Comparison of ENCODE assay signal across 28 cellular contexts in the genomic region with DNA sequence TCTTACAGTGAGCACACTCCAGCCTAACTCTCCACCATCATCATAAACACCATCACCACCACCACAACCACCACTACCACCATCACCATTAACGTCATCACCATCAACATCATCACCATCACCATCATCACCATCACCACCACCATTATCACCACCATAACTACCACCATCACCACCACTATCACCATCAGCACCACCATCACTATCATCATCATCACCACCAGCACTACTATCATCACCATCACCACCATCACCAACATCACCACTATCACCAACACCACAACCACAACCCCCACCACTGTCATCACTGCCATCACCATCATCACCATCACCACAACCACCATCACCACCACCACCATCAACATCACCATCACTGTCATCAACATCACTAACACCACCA.
DNase-seq lines count a peak whose midpoint lies in the region; ATAC-seq, FAIRE-seq and TF ChIP-seq lines count a peak whose summit lies in the region.
"Had no signal": no experiment of that assay in that cellular context is flagged by ENCODE, and none has a peak within 500 bp of the region (broad histone marks: within the 10 kb centered on the region; RNA-seq: fewer than 3 reads in every experiment).

No MANE protein-coding gene starts in this region.

- H3K9ac ChIP-seq in HepG2 (ENCODE audit: insufficient read depth, low read depth, low read length) (no peak overlapping the region), H1 (replicated peaks in 1 of 4; ENCODE audit: extremely low read depth in 1 of 4, low read depth in 3 of 4, low read length in 3 of 4) (no peak overlapping the region), trophoblast cell (ENCODE audit: low read length) (no peak overlapping the region)

- H3K79me2 ChIP-seq in HepG2 (ENCODE audit: insufficient read depth, low read length) (no peaks in the 10 kb centered on the region), H1 (ENCODE audit: control insufficient read depth in 1 of 2, insufficient read depth in 2 of 2, low read length in 2 of 2) (no peaks in the 10 kb centered on the region), trophoblast cell (ENCODE audit: control insufficient read depth, insufficient read depth, low read length, poor library complexity) (no peaks in the 10 kb centered on the region)

- H3K36me3 Mint-ChIP-seq in activated naive CD8-positive, alpha-beta T cell treated with anti-CD3 and anti-CD28 coated beads for 36 hours, result no peaks in the 10 kb centered on the region
- H3K36me3 Mint-ChIP-seq: CD14-positive monocyte; CD4-positive, alpha-beta memory T cell; CD4-positive, CD25-positive, alpha-beta regulatory T cell; CD8-positive, alpha-beta memory T cell had no signal

- H2BK15ac ChIP-seq in H1 (ENCODE audit: low read length), result no peak overlapping the region

- no peak for TF ChIP-seq EP300 in HepG2 (IDR thresholded peaks at IDR 0.05; ENCODE audit: low read depth in 2 of 2, low read length in 2 of 2)
- no peak for TF ChIP-seq EP300 in HepG2 (CRISPR knock-in tag; IDR thresholded peaks at IDR 0.05; ENCODE audit: borderline replicate concordance)
- no peak for TF ChIP-seq EP300 in H1 (IDR thresholded peaks at IDR 0.05; ENCODE audit: borderline replicate concordance in 1 of 2, low read depth in 2 of 2, low read length in 2 of 2)

- H3K27ac Mint-ChIP-seq in activated naive CD8-positive, alpha-beta T cell treated with anti-CD3 and anti-CD28 coated beads for 36 hours, result no peak overlapping the region
- H3K27ac Mint-ChIP-seq: B cell; CD14-positive monocyte; CD4-positive, alpha-beta memory T cell; CD4-positive, CD25-positive, alpha-beta regulatory T cell; CD8-positive, alpha-beta memory T cell had no signal

- 6% methylated on average over 1 of the region's 1 CpG for WGBS in HepG2 (ENCODE audit: low lambda C conversion rate)
- WGBS in right lobe of liver (ENCODE audit: insufficient coverage, low coverage, low lambda C conversion rate, missing lambda C conversion rate), result 36% methylated on average over 1 of the region's 1 CpG
- 80% methylated on average over 1 of the region's 1 CpG; no CpG with 5 or more reads in 1 of the 2 experiments for WGBS in H1 (ENCODE audit: extremely low coverage in 1 of 2, insufficient coverage in 1 of 2, insufficient read length in 1 of 2, insufficient replicate concordance in 2 of 2, low coverage in 1 of 2, low lambda C conversion rate in 2 of 2, missing lambda C conversion rate in 1 of 2), 2 experiments
- WGBS in trophoblast cell (ENCODE audit: extremely low coverage, insufficient coverage, insufficient read length), result no CpG with 5 or more reads among the region's 1 CpG
- WGBS in adrenal gland, 4 donors, result 67 to 73% (median 71%) methylated on average over 1 of the region's 1 CpG

- H3K27ac ChIP-seq in HepG2 (ENCODE audit: extremely low read length, insufficient read depth, low read length) (no peak overlapping the region), right lobe of liver (no peak overlapping the region), HEK293 (ENCODE audit: extremely low read depth, low read depth, low read length) (no peak overlapping the region), H1 (ENCODE audit: low read depth, low read length) (no peak overlapping the region), trophoblast cell (ENCODE audit: low read depth, low read length) (no peak overlapping the region), adrenal gland (no peak overlapping the region), uterus (no peak overlapping the region)
- H3K27ac ChIP-seq: 22Rv1, A549 had no signal

- no peak overlapping the region for H4K8ac ChIP-seq in H1 (ENCODE audit: extremely low read depth, insufficient read depth, low read length)
- H4K8ac ChIP-seq in trophoblast cell (ENCODE audit: low read depth, low read length), result no peak overlapping the region

- TF ChIP-seq RAD21 in HepG2 (CRISPR knock-in tag; IDR thresholded peaks at IDR 0.05) (no peak), H1 (IDR thresholded peaks at IDR 0.05 in 1 of 2, conservative IDR thresholded peaks at IDR 0.05 in 1 of 2; ENCODE audit: low read depth in 2 of 2, low read length in 2 of 2) (no peak)

- no peak overlapping the region for H2BK120ac ChIP-seq in H1 (replicated peaks; ENCODE audit: low read depth, low read length)
- no peak overlapping the region for H2BK120ac ChIP-seq in trophoblast cell (ENCODE audit: insufficient read depth, low read length, poor library complexity)

- no peak overlapping the region for H2BK20ac ChIP-seq in H1 (ENCODE audit: low read length)

- BruUV-seq in HepG2 (replicated peaks; lab: Mats Ljungman, UMichigan), result no TSS peak

- H3K4me2 ChIP-seq in HepG2 (ENCODE audit: low read depth, low read length) (no peak overlapping the region), H1 (ENCODE audit: insufficient read depth in 1 of 2, low read depth in 2 of 2, low read length in 2 of 2) (no peak overlapping the region), trophoblast cell (ENCODE audit: low read length) (no peak overlapping the region)
- H3K4me2 ChIP-seq: A549 had no signal

- no peaks in the 10 kb centered on the region for H3K79me1 ChIP-seq in H1 (ENCODE audit: low read depth, low read length)
- no peaks in the 10 kb centered on the region for H3K79me1 ChIP-seq in trophoblast cell (ENCODE audit: low read length)

- H2BK5ac ChIP-seq in H1 (ENCODE audit: low read depth, low read length) (no peak overlapping the region), trophoblast cell (ENCODE audit: low read depth, low read length, poor library complexity) (no peak overlapping the region)

- H3K23ac ChIP-seq in H1 (ENCODE audit: insufficient read length) (no peak overlapping the region), trophoblast cell (ENCODE audit: low read length) (no peak overlapping the region)

- TF ChIP-seq POLR2A in HepG2 (IDR thresholded peaks at IDR 0.05; ENCODE audit: insufficient read depth in 1 of 2, low read depth in 2 of 2, low read length in 2 of 2) (no peak), right lobe of liver (IDR thresholded peaks at IDR 0.05) (no peak), H1 (IDR thresholded peaks at IDR 0.05; ENCODE audit: control extremely low read depth in 1 of 2, low read depth in 2 of 2, low read length in 2 of 2) (no peak), adrenal gland (IDR thresholded peaks at IDR 0.05) (no peak), uterus (IDR thresholded peaks at IDR 0.05) (no peak)

- CTCF ChIA-PET in HepG2 (lab: Yijun Ruan, JAX; ENCODE audit: low intra/inter-chr PET ratio, low total read pairs), result no interaction called here
- CTCF ChIA-PET in HEK293 (lab: Yijun Ruan, JAX), result no interaction called here
- CTCF ChIA-PET in H1 (lab: Charles Lee; ENCODE audit: partially characterized antibody), result no interaction called here

- TF ChIP-seq CTCF in HepG2 (CRISPR knock-in tag; IDR thresholded peaks at IDR 0.05) (no peak), right lobe of liver (IDR thresholded peaks at IDR 0.05) (no peak), HEK293 (tag by site-specific recombination; IDR thresholded peaks at IDR 0.05) (no peak; the same call in 1 of the 2 replicates), H1 (IDR thresholded peaks at IDR 0.05; ENCODE audit: control extremely low read depth in 1 of 3, insufficient read depth in 1 of 3, low read depth in 1 of 3, low read length in 3 of 3) (no peak), adrenal gland (IDR thresholded peaks at IDR 0.05) (no peak), uterus (IDR thresholded peaks at IDR 0.05) (no peak)

- H3K27me3 ChIP-seq in HepG2 (ENCODE audit: control insufficient read depth in 1 of 2, insufficient read depth in 2 of 2, low read length in 2 of 2) (peaks cover 0 to 2% of the 10 kb centered on the region in 2 experiments; a peak in 1 of 5 replicates), right lobe of liver (no peaks in the 10 kb centered on the region), H1 (replicated peaks in 1 of 4; ENCODE audit: control insufficient read depth in 3 of 4, extremely low read depth in 1 of 4, insufficient read depth in 3 of 4, low read length in 3 of 4) (no peaks in the 10 kb centered on the region), trophoblast cell (ENCODE audit: insufficient read depth, low read length) (no peaks in the 10 kb centered on the region), adrenal gland (no peaks in the 10 kb centered on the region), uterus (no peaks in the 10 kb centered on the region)

- H3K9me3 ChIP-seq in HepG2 (ENCODE audit: low read length), result no peaks in the 10 kb centered on the region
- no peaks in the 10 kb centered on the region for H3K9me3 ChIP-seq in right lobe of liver
- no peaks in the 10 kb centered on the region for H3K9me3 ChIP-seq in HEK293 (ENCODE audit: control insufficient read depth, insufficient read depth, low read depth, low read length)
- no peaks in the 10 kb centered on the region; a peak in 1 of 4 replicates for H3K9me3 ChIP-seq in H1 (ENCODE audit: insufficient read depth in 2 of 2, low read depth in 1 of 2, low read length in 1 of 2)
- H3K9me3 ChIP-seq in trophoblast cell (ENCODE audit: insufficient read depth, low read depth, low read length), result peaks cover 11% of the 10 kb centered on the region
- no peaks in the 10 kb centered on the region for H3K9me3 ChIP-seq in adrenal gland (replicated peaks in 1 of 3)
- no peaks in the 10 kb centered on the region for H3K9me3 ChIP-seq in uterus
- H3K9me3 ChIP-seq: A549 had no signal

- intact Hi-C loops in HepG2 (cut with micrococcal nuclease; ENCODE audit: unreplicated experiment), result no loop called here
- intact Hi-C loops in right lobe of liver (cut with DNase I), result no loop called here
- intact Hi-C loops in adrenal gland (cut with DNase I), result no loop called here
- intact Hi-C loops in uterus (cut with DNase I; ENCODE audit: low total_unique reads), result no loop called here

- H4K12ac ChIP-seq in trophoblast cell (ENCODE audit: low read depth, low read length), result no peak overlapping the region

- DNase-seq in HepG2 (ENCODE audit: low spot score) (no peak), right lobe of liver (no peak), H1 (ENCODE audit: low read depth in 1 of 2, low spot score in 2 of 2) (no peak), trophoblast cell (no peak), adrenal gland (no peak), uterus (no peak)
- no peak for DNase-seq in activated naive CD8-positive, alpha-beta T cell treated with anti-CD3 and anti-CD28 coated beads for 36 hours
- DNase-seq: AML-193; C1 segment of cervical spinal cord; CD4-positive, alpha-beta memory T cell; CD4-positive, CD25-positive, alpha-beta regulatory T cell; CD8-positive, alpha-beta memory T cell; COR-L47; DMS 273 treated with DMSO at 0.1 percent for 48 hours; DMS153; DMS53; DMS79; DND-41; EL; GDM1 had no signal

- no peak overlapping the region for H4K5ac ChIP-seq in H1 (ENCODE audit: insufficient read length, low read depth, low read length)

- no peak overlapping the region for H3K18ac ChIP-seq in H1 (ENCODE audit: extremely low read depth, low read length)
- H3K18ac ChIP-seq in trophoblast cell (ENCODE audit: low read length), result no peak overlapping the region

- H3K4ac ChIP-seq in H1 (replicated peaks; ENCODE audit: insufficient read length, low read depth, low read length), result no peak overlapping the region
- H3K4ac ChIP-seq in trophoblast cell (ENCODE audit: low read depth, low read length), result no peak overlapping the region

- POLR2A ChIA-PET in HepG2 (lab: Yijun Ruan, JAX), result no interaction called here
- POLR2A ChIA-PET in HEK293 (lab: Yijun Ruan, JAX), result no interaction called here
- POLR2A ChIA-PET in H1 (lab: Charles Lee; ENCODE audit: partially characterized antibody), result no interaction called here

- ATAC-seq in HepG2 (no peak), right lobe of liver (no peak)
- ATAC-seq: A549, GM12878 had no signal

- peaks cover 2% of the 10 kb centered on the region for H3K9me3 Mint-ChIP-seq in activated naive CD8-positive, alpha-beta T cell treated with anti-CD3 and anti-CD28 coated beads for 36 hours

- H3K4me1 ChIP-seq in HepG2 (ENCODE audit: insufficient read depth, low read length), result no peaks in the 10 kb centered on the region
- no peaks in the 10 kb centered on the region for H3K4me1 ChIP-seq in right lobe of liver
- H3K4me1 ChIP-seq in HEK293 (ENCODE audit: control insufficient read depth, insufficient read depth, low read length), result no peaks in the 10 kb centered on the region
- no peaks in the 10 kb centered on the region for H3K4me1 ChIP-seq in H1 (replicated peaks in 1 of 4; ENCODE audit: control insufficient read depth in 3 of 4, insufficient read depth in 4 of 4, low read length in 3 of 4)
- H3K4me1 ChIP-seq in trophoblast cell (ENCODE audit: control insufficient read depth in 1 of 2, insufficient read depth in 2 of 2, low read length in 2 of 2), result no peaks in the 10 kb centered on the region
- no peaks in the 10 kb centered on the region for H3K4me1 ChIP-seq in adrenal gland (replicated peaks in 1 of 2)
- H3K4me1 ChIP-seq in uterus, result no peaks in the 10 kb centered on the region
- H3K4me1 ChIP-seq: A549 had no signal

- no peaks in the 10 kb centered on the region for H3K4me1 Mint-ChIP-seq in activated naive CD8-positive, alpha-beta T cell treated with anti-CD3 and anti-CD28 coated beads for 36 hours
- H3K4me1 Mint-ChIP-seq: B cell; CD4-positive, alpha-beta memory T cell; CD8-positive, alpha-beta memory T cell had no signal

- H3K23me2 ChIP-seq in H1 (ENCODE audit: low read depth, low read length), result peaks cover 9% of the 10 kb centered on the region; the same call in 1 of the 2 replicates

- H3K4me3 ChIP-seq in HepG2 (replicated peaks in 1 of 3; ENCODE audit: insufficient read depth in 1 of 3, low read depth in 2 of 3, low read length in 3 of 3), result no peak overlapping the region
- no peak overlapping the region for H3K4me3 ChIP-seq in right lobe of liver
- H3K4me3 ChIP-seq in HEK293 (ENCODE audit: low read depth, low read length), result no peak overlapping the region
- no peak overlapping the region for H3K4me3 ChIP-seq in H1 (ENCODE audit: extremely low read depth in 1 of 4, insufficient read depth in 2 of 4, low read depth in 3 of 4, low read length in 4 of 4)
- H3K4me3 ChIP-seq in trophoblast cell (ENCODE audit: low read depth, low read length), result peak overlapping the region; percentile 54
- no peak overlapping the region for H3K4me3 ChIP-seq in adrenal gland
- H3K4me3 ChIP-seq in uterus, result no peak overlapping the region
- H3K4me3 ChIP-seq: A549, GM12878 had no signal

- H4K20me1 ChIP-seq in HepG2 (ENCODE audit: insufficient read depth, low read length) (no peaks in the 10 kb centered on the region), H1 (replicated peaks in 1 of 2; ENCODE audit: control insufficient read depth in 1 of 2, insufficient read depth in 2 of 2, low read length in 2 of 2) (peaks cover 0 to 7% of the 10 kb centered on the region in 2 experiments)

- no peak overlapping the region for H3K4me3 Mint-ChIP-seq in activated naive CD8-positive, alpha-beta T cell treated with anti-CD3 and anti-CD28 coated beads for 36 hours
- H3K4me3 Mint-ChIP-seq: B cell; CD14-positive monocyte; CD4-positive, alpha-beta memory T cell; CD4-positive, CD25-positive, alpha-beta regulatory T cell; CD8-positive, alpha-beta memory T cell had no signal

- H3K14ac ChIP-seq in H1 (ENCODE audit: insufficient read length) (no peak overlapping the region), trophoblast cell (ENCODE audit: low read length) (no peak overlapping the region)

- no peaks in the 10 kb centered on the region for H3K36me3 ChIP-seq in HepG2 (replicated peaks in 1 of 2; ENCODE audit: control insufficient read depth in 1 of 2, insufficient read depth in 2 of 2, low read length in 2 of 2)
- H3K36me3 ChIP-seq in right lobe of liver, result no peaks in the 10 kb centered on the region
- no peaks in the 10 kb centered on the region for H3K36me3 ChIP-seq in HEK293 (ENCODE audit: control insufficient read depth in 2 of 2, insufficient read depth in 1 of 2, low read length in 2 of 2)
- H3K36me3 ChIP-seq in H1 (ENCODE audit: control insufficient read depth in 2 of 4, insufficient read depth in 4 of 4, low read length in 3 of 4), result no peaks in the 10 kb centered on the region
- no peaks in the 10 kb centered on the region for H3K36me3 ChIP-seq in trophoblast cell (ENCODE audit: control insufficient read depth in 1 of 2, insufficient read depth in 2 of 2, low read length in 2 of 2)
- no peaks in the 10 kb centered on the region for H3K36me3 ChIP-seq in adrenal gland (replicated peaks in 1 of 2)
- no peaks in the 10 kb centered on the region for H3K36me3 ChIP-seq in uterus

- H2BK12ac ChIP-seq in H1 (ENCODE audit: low read depth, low read length) (no peak overlapping the region), trophoblast cell (ENCODE audit: low read length) (no peak overlapping the region)

- FAIRE-seq in HepG2 (lab: Jason Lieb, UNC) (no peak), H1 (lab: Jason Lieb, UNC) (no peak)
- FAIRE-seq: A549, GM12878, GM12892, GM18507 had no signal

- in situ Hi-C loops in HepG2 (cut with HindIII; ENCODE audit: extremely low pct_ligation_motif_present, low pct_unique_long_range_greater_than_20kb), result no loop called here

- H3K27me3 Mint-ChIP-seq in activated naive CD8-positive, alpha-beta T cell treated with anti-CD3 and anti-CD28 coated beads for 36 hours, result peaks cover 12% of the 10 kb centered on the region
- H3K27me3 Mint-ChIP-seq: B cell had no signal

- H4K91ac ChIP-seq in H1 (replicated peaks; ENCODE audit: insufficient read length, low read length) (no peak overlapping the region), trophoblast cell (ENCODE audit: low read depth, low read length) (no peak overlapping the region)

- peak overlapping the region; percentile 90 for H3K56ac ChIP-seq in H1 (replicated peaks; ENCODE audit: insufficient read length, low read depth, low read length)

- H2AK5ac ChIP-seq in H1 (ENCODE audit: low read depth, low read length) (peak overlapping the region; percentile 1; the same call in 1 of the 2 replicates), trophoblast cell (ENCODE audit: low read length) (no peak overlapping the region)

- H2AFZ ChIP-seq in HepG2 (ENCODE audit: low read length), result no peak overlapping the region
- no peak overlapping the region for H2AFZ ChIP-seq in H1 (ENCODE audit: low read length)
- H2AFZ ChIP-seq in trophoblast cell (ENCODE audit: insufficient read depth, low read length, poor library complexity), result no peak overlapping the region

Comparison
In these comparisons a context has a peak if more than half of its experiments do, and no peak if none do; other contexts are left out.
1. Of the 63 proteins assayed by ChIP-seq in both HepG2 and HEK293: peak only in HepG2: none; only in HEK293: ZBTB7A and ZNF776; in both: none; in neither: 61.